ENCODE assay signal across 11 cellular contexts in the genomic region with DNA sequence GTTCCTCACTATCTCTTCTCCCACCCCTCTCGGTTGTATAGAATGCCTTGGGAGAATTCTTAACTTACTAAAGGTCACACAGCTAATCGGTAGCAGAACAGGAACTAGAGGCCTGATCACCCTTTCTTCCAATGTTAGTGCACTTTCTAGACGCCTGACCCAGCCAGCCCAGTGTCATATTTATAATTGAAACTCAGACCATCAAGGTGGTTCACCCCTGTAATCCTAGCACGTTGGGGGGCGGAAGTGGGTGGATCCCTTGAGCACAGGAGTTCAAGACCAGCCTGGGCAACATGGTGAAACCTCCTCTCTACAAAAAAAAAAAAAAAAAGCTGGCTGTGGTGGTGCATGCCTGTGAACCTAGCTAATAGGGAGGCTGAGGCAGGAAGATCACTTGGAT. TPM values are rescaled to one million over a fixed set of nuclear protein-coding genes. Genes with fewer than 3 reads are reported as not detected.
DNase-seq lines count a peak whose midpoint lies in the region; ATAC-seq and TF ChIP-seq lines count a peak whose summit lies in the region.
"Had no signal": no experiment of that assay in that cellular context is flagged by ENCODE, and none has a peak within 500 bp of the region (broad histone marks: within the 10 kb centered on the region; RNA-seq: fewer than 3 reads in every experiment).

No MANE protein-coding gene starts in this region.

- H3K36me3 Mint-ChIP-seq in activated naive CD4-positive, alpha-beta T cell treated with anti-CD3 and anti-CD28 coated beads, Interleukin-2, amount 10 ng/mL, durations not matched to agents 7 days and 5 days, result peaks cover 13% of the 10 kb centered on the region
- H3K36me3 Mint-ChIP-seq in activated naive CD4-positive, alpha-beta T cell treated with anti-CD3 and anti-CD28 coated beads, Interleukin-2, amount 50 U/mL, for 72 hours, result peaks cover 9 to 19% of the 10 kb centered on the region in 2 donors
- H3K36me3 Mint-ChIP-seq in stimulated activated memory B cell treated with anti-CD40 and anti-IgM and Interleukin-4, amounts not matched to agents 10 μg/mL and 1 μg/mL and 100 μg/mL, for 72 hours, result peaks cover 12% of the 10 kb centered on the region

- CTCF ChIA-PET in activated naive CD4-positive, alpha-beta T cell treated with anti-CD3 and anti-CD28 coated beads, Interleukin-2, amount 10 ng/mL, durations not matched to agents 7 days and 5 days (lab: Charles Lee), result interaction anchor here (0.5 to 2.3 kb wide), 4 partner anchors 46 to 540 kb away, joined by 3 to 6 read pairs (median 3); no protein-coding TSS in a partner anchor
- CTCF ChIA-PET in Panc1 (lab: Charles Lee), result no interaction called here

- H3K36me3 ChIP-seq in Panc1 (ENCODE audit: control insufficient read depth, insufficient read depth, low read length), result peaks cover 2% of the 10 kb centered on the region; the same call in 1 of the 2 replicates

- no peaks in the 10 kb centered on the region for H3K9me3 Mint-ChIP-seq in activated naive CD4-positive, alpha-beta T cell treated with anti-CD3 and anti-CD28 coated beads, Interleukin-2, amount 10 ng/mL, durations not matched to agents 7 days and 5 days
- no peaks in the 10 kb centered on the region for H3K9me3 Mint-ChIP-seq in activated naive CD4-positive, alpha-beta T cell treated with anti-CD3 and anti-CD28 coated beads, Interleukin-2, amount 50 U/mL, for 72 hours
- H3K9me3 Mint-ChIP-seq in stimulated activated memory B cell treated with anti-CD40 and anti-IgM and Interleukin-4, amounts not matched to agents 10 μg/mL and 1 μg/mL and 100 μg/mL, for 72 hours, result no peaks in the 10 kb centered on the region

- no peak for TF ChIP-seq CTCF in Panc1 (IDR thresholded peaks at IDR 0.05)
- TF ChIP-seq CTCF in epithelial cell of esophagus (IDR thresholded peaks at IDR 0.05; ENCODE audit: insufficient read depth, low read depth, low read length, missing control alignments), result no peak

- no peak for ATAC-seq in activated naive CD4-positive, alpha-beta T cell treated with anti-CD3 and anti-CD28 coated beads, Interleukin-2, amount 50 U/mL, for 72 hours
- ATAC-seq in Panc1, result no peak
- ATAC-seq in stimulated activated memory B cell treated with anti-CD40 and anti-IgM and Interleukin-4, amounts not matched to agents 10 μg/mL and 1 μg/mL and 100 μg/mL, for 72 hours, result no peak
- ATAC-seq: body of pancreas had no signal

- H3K4me3 Mint-ChIP-seq in activated naive CD4-positive, alpha-beta T cell treated with anti-CD3 and anti-CD28 coated beads, Interleukin-2, amount 10 ng/mL, durations not matched to agents 7 days and 5 days, result peak overlapping the region; percentile 97
- peak overlapping the region; percentile 96 for H3K4me3 Mint-ChIP-seq in stimulated activated memory B cell treated with anti-CD40 and anti-IgM and Interleukin-4, amounts not matched to agents 10 μg/mL and 1 μg/mL and 100 μg/mL, for 72 hours

- no peaks in the 10 kb centered on the region for H3K27me3 Mint-ChIP-seq in activated naive CD4-positive, alpha-beta T cell treated with anti-CD3 and anti-CD28 coated beads, Interleukin-2, amount 10 ng/mL, durations not matched to agents 7 days and 5 days
- no peaks in the 10 kb centered on the region for H3K27me3 Mint-ChIP-seq in stimulated activated memory B cell treated with anti-CD40 and anti-IgM and Interleukin-4, amounts not matched to agents 10 μg/mL and 1 μg/mL and 100 μg/mL, for 72 hours

- no peaks in the 10 kb centered on the region for H3K4me1 ChIP-seq in Panc1 (ENCODE audit: control insufficient read depth, insufficient read depth, low read length)

- in situ Hi-C loops in Panc1 (cut with HindIII; ENCODE audit: low pct_unique_long_range_greater_than_20kb, low sequenced_read_pairs), result no loop called here

- H3K27ac ChIP-seq in Panc1 (ENCODE audit: low read length), result no peak overlapping the region; the same call in 1 of the 2 replicates
- H3K27ac ChIP-seq: body of pancreas had no signal

- no peaks in the 10 kb centered on the region for H3K9me3 ChIP-seq in Panc1 (ENCODE audit: control insufficient read depth, insufficient read depth, low read depth, low read length)
- H3K9me3 ChIP-seq: body of pancreas had no signal

- intact Hi-C loops in Panc1 (cut with micrococcal nuclease; ENCODE audit: unreplicated experiment), result no loop called here

- no peak for DNase-seq in activated naive CD4-positive, alpha-beta T cell treated with anti-CD3 and anti-CD28 coated beads, Interleukin-2, amount 10 ng/mL, durations not matched to agents 7 days and 5 days
- DNase-seq in activated naive CD4-positive, alpha-beta T cell treated with anti-CD3 and anti-CD28 coated beads, Interleukin-2, amount 50 U/mL, for 72 hours (ENCODE audit: low spot score in 2 of 2), result no peak
- DNase-seq in Panc1 (ENCODE audit: low read depth, low spot score) (no peak), epithelial cell of esophagus (ENCODE audit: low read depth) (no peak), GM19240 (ENCODE audit: insufficient read length, low spot score) (no peak), NCI-H524 treated with DMSO at 0.1 percent for 48 hours (lab: John Stamatoyannopoulos, UW) (no peak), NCI-H345 treated with DMSO at 0.1 percent for 48 hours (lab: John Stamatoyannopoulos, UW; ENCODE audit: unreplicated experiment) (no peak)
- DNase-seq: activated CD4-positive, alpha-beta T cell treated with anti-CD3 and anti-CD28 coated beads for 48 hours; body of pancreas had no signal

- H3K4me3 ChIP-seq in Panc1 (ENCODE audit: low read depth in 2 of 2, low read length in 2 of 2) (peak overlapping the region; percentile 84 to 97; a peak in 3 of 4 replicates), epithelial cell of esophagus (ENCODE audit: low read length) (peak overlapping the region; percentile 98)
- H3K4me3 ChIP-seq: body of pancreas had no signal

- H3K27me3 ChIP-seq in Panc1 (ENCODE audit: control insufficient read depth, insufficient read depth, low read length), result no peaks in the 10 kb centered on the region
- H3K27me3 ChIP-seq: body of pancreas had no signal

- H3K4me1 Mint-ChIP-seq in activated naive CD4-positive, alpha-beta T cell treated with anti-CD3 and anti-CD28 coated beads, Interleukin-2, amount 10 ng/mL, durations not matched to agents 7 days and 5 days, result peaks cover 50% of the 10 kb centered on the region
- peaks cover 40% of the 10 kb centered on the region for H3K4me1 Mint-ChIP-seq in stimulated activated memory B cell treated with anti-CD40 and anti-IgM and Interleukin-4, amounts not matched to agents 10 μg/mL and 1 μg/mL and 100 μg/mL, for 72 hours

- no peak overlapping the region for H3K27ac Mint-ChIP-seq in activated naive CD4-positive, alpha-beta T cell treated with anti-CD3 and anti-CD28 coated beads, Interleukin-2, amount 10 ng/mL, durations not matched to agents 7 days and 5 days
- no peak overlapping the region for H3K27ac Mint-ChIP-seq in activated naive CD4-positive, alpha-beta T cell treated with anti-CD3 and anti-CD28 coated beads, Interleukin-2, amount 50 U/mL, for 72 hours
- peak overlapping the region; percentile 95 for H3K27ac Mint-ChIP-seq in stimulated activated memory B cell treated with anti-CD40 and anti-IgM and Interleukin-4, amounts not matched to agents 10 μg/mL and 1 μg/mL and 100 μg/mL, for 72 hours

- POLR2A ChIA-PET in Panc1 (lab: Charles Lee), result no interaction called here

- no TSS peak for BruUV-seq in Panc1 (replicated peaks; lab: Mats Ljungman, UMichigan)

RNA-seq across cellular contexts. Expression of a gene that starts 1.8 kb away (rescaled TPM):
- 10 to 100 TPM in 1 of 2 donors, 1 to 10 TPM in 1; 3.8 to 17.0 TPM for total RNA-seq in activated naive CD4-positive, alpha-beta T cell treated with anti-CD3 and anti-CD28 coated beads, Interleukin-2, amount 50 U/mL, for 72 hours
- 17.4 TPM for total RNA-seq in Panc1 (2021; ENCODE audit: unreplicated experiment)
- 12.8 TPM for polyA plus RNA-seq in Panc1 (2012; ENCODE audit: insufficient read length)

RNA-seq across cellular contexts. Expression of a gene that starts 49.2 kb away (rescaled TPM):
- total RNA-seq in activated naive CD4-positive, alpha-beta T cell treated with anti-CD3 and anti-CD28 coated beads, Interleukin-2, amount 50 U/mL, for 72 hours, result 100 to 1,000 TPM; 266 to 571 TPM
- 1.5 TPM for total RNA-seq in Panc1 (2021; ENCODE audit: unreplicated experiment)
- not detected for polyA plus RNA-seq in Panc1 (2012; ENCODE audit: insufficient read length)
- total RNA-seq: RPMI7951 had no signal

RNA-seq across cellular contexts. Expression of a gene that starts 56.7 kb away (rescaled TPM):
- not detected for total RNA-seq in activated naive CD4-positive, alpha-beta T cell treated with anti-CD3 and anti-CD28 coated beads, Interleukin-2, amount 50 U/mL, for 72 hours
- not detected for total RNA-seq in Panc1 (2021; ENCODE audit: unreplicated experiment)
- polyA plus RNA-seq in Panc1 (2012; ENCODE audit: insufficient read length), result not detected
- total RNA-seq: body of pancreas, RPMI7951 had no signal

Comparison
In these comparisons a context has a peak if more than half of its experiments do, and no peak if none do; other contexts are left out.
1. RNA of a gene that starts 49.2 kb away (total RNA-seq): 266 to 571 TPM in activated naive CD4-positive, alpha-beta T cell treated with anti-CD3 and anti-CD28 coated beads, Interleukin-2, amount 50 U/mL, for 72 hours; 1.5 TPM in Panc1 (single experiment); every median in the first group is over 100 times any median in the second.